Comparison of ENCODE assay signal across 8 cellular contexts in genomic region chr16:57462209-57462977, GRCh38. TPM values are rescaled to one million over a fixed set of nuclear protein-coding genes. Genes with fewer than 3 reads are reported as not detected.
DNase-seq lines count a peak whose midpoint lies in the region; ATAC-seq, FAIRE-seq and TF ChIP-seq lines count a peak whose summit lies in the region.

Gene POLR2C, plus strand, starts transcription at chr16:57462679. Its CDS starts 46 bp downstream, at chr16:57462725.

- peaks cover 11 to 21% of the 10 kb centered on the region in 2 donors for H3K4me1 ChIP-seq in duodenal mucosa (ENCODE audit: control insufficient read depth in 1 of 2, insufficient read depth in 2 of 2, low read length in 2 of 2)
- peaks cover 42% of the 10 kb centered on the region for H3K4me1 ChIP-seq in lower lobe of right lung

- ATAC-seq in HG03457 (IDR thresholded peaks at IDR 0.05; ENCODE audit: unreplicated experiment) (peak; percentile 81), lower lobe of right lung (peak; percentile 93 to 95)

- H3K4me1 Mint-ChIP-seq in activated CD4-positive, alpha-beta memory T cell treated with anti-CD3 and anti-CD28 coated beads for 36 hours (ENCODE audit: low read depth) = peaks cover 34% of the 10 kb centered on the region

- no peaks in the 10 kb centered on the region for H3K27me3 ChIP-seq in duodenal mucosa (ENCODE audit: control insufficient read depth in 1 of 2, insufficient read depth in 2 of 2, low read length in 2 of 2)
- no peaks in the 10 kb centered on the region for H3K27me3 ChIP-seq in lower lobe of right lung (ENCODE audit: low read depth)

- H3K27ac Mint-ChIP-seq in activated CD4-positive, alpha-beta memory T cell treated with anti-CD3 and anti-CD28 coated beads for 36 hours = peak within 1 kb of the TSS; percentile 98

- CTCF ChIA-PET in activated CD4-positive, alpha-beta memory T cell treated with anti-CD3 and anti-CD28 coated beads for 36 hours (lab: Charles Lee) = interaction anchor here (0.5 to 3.7 kb wide), 25 partner anchors 9 to 163 kb away, joined by 3 to 51 read pairs (median 5); partner anchors contain the start of genes ADGRG5, CIAPIN1, COQ9 and DOK4

- H3K27ac ChIP-seq in C4-2B (peak within 1 kb of the TSS; percentile 91), duodenal mucosa (ENCODE audit: low read depth, low read length) (no peak within 1 kb of the TSS), lower lobe of right lung (peak within 1 kb of the TSS; percentile 94)

- H3K9me3 ChIP-seq in duodenal mucosa (ENCODE audit: control insufficient read depth in 1 of 2, low read length in 2 of 2) (no peaks in the 10 kb centered on the region), lower lobe of right lung (no peaks in the 10 kb centered on the region)

- intact Hi-C loops in activated CD4-positive, alpha-beta memory T cell treated with anti-CD3 and anti-CD28 coated beads for 36 hours (cut with micrococcal nuclease) = loop anchor here (1.0 to 5.0 kb wide), 5 partner anchors 14 to 275 kb away; partner anchors contain the start of genes CCDC102A, CIAPIN1, COQ9 and KATNB1
- intact Hi-C loops in lower lobe of right lung (cut with DNase I) = no loop called here

- H3K36me3 ChIP-seq in duodenal mucosa (ENCODE audit: control insufficient read depth in 1 of 2, insufficient read depth in 2 of 2, low read length in 2 of 2) (peaks cover 38 to 69% of the 10 kb centered on the region in 2 donors), lower lobe of right lung (peaks cover 72% of the 10 kb centered on the region)

- POLR2A ChIA-PET in activated CD4-positive, alpha-beta memory T cell treated with anti-CD3 and anti-CD28 coated beads for 36 hours (lab: Charles Lee) = interaction anchor here (0.6 to 2.9 kb wide), 12 partner anchors 9 to 277 kb away, joined by 3 to 26 read pairs (median 4); partner anchors contain the start of genes ARL2BP, CCDC102A, CIAPIN1 and COQ9

- peak; percentile 97 for TF ChIP-seq CTCF in C4-2B (conservative IDR thresholded peaks at IDR 0.05)
- TF ChIP-seq CTCF in lower lobe of right lung (IDR thresholded peaks at IDR 0.05) = peak; percentile 99

- DNase-seq in GM19239 (ENCODE audit: insufficient read length, low spot score) (peak; percentile 94), NCI-H82 (lab: John Stamatoyannopoulos, UW) (peak; percentile 85), lower lobe of right lung (peak; percentile 94)
- peak; percentile 95 for DNase-seq in activated CD4-positive, alpha-beta memory T cell treated with anti-CD3 and anti-CD28 coated beads for 36 hours
- peak; percentile 82 to 88 (median 86) for DNase-seq in stimulated activated CD4-positive, alpha-beta T cell treated with anti-CD3 and anti-CD28 coated beads, TNF-alpha, amount 100 ng/mL, for 24 hours (ENCODE audit: low read depth in 3 of 3)

- H3K4me3 ChIP-seq in duodenal mucosa (ENCODE audit: low read depth in 1 of 2, low read length in 2 of 2) (peak within 1 kb of the TSS; percentile 94 to 97), lower lobe of right lung (peak within 1 kb of the TSS; percentile 85)

- H3K36me3 Mint-ChIP-seq in activated CD4-positive, alpha-beta memory T cell treated with anti-CD3 and anti-CD28 coated beads for 36 hours = peaks cover 22% of the 10 kb centered on the region

- H3K9ac ChIP-seq in duodenal mucosa (ENCODE audit: low read depth in 1 of 2, low read length in 2 of 2) = peak within 1 kb of the TSS; percentile 87 to 95

- H3K9me3 Mint-ChIP-seq in activated CD4-positive, alpha-beta memory T cell treated with anti-CD3 and anti-CD28 coated beads for 36 hours = no peaks in the 10 kb centered on the region

- H3K27me3 Mint-ChIP-seq in activated CD4-positive, alpha-beta memory T cell treated with anti-CD3 and anti-CD28 coated beads for 36 hours = no peaks in the 10 kb centered on the region

- FAIRE-seq in GM19239 (lab: Jason Lieb, UNC) = peak; percentile 95

- H3K4me3 Mint-ChIP-seq in activated CD4-positive, alpha-beta memory T cell treated with anti-CD3 and anti-CD28 coated beads for 36 hours = peak within 1 kb of the TSS; percentile 100

RNA-seq across cellular contexts. Expression of gene POLR2C, which starts in this region (rescaled TPM):
- 10 to 100 TPM; 52.5 to 57.0 TPM for total RNA-seq in activated CD4-positive, alpha-beta memory T cell treated with anti-CD3 and anti-CD28 coated beads for 36 hours
- 76.0 TPM for total RNA-seq in lower lobe of right lung
